ENCODE assay signal across 9 cellular contexts in the genomic region with DNA sequence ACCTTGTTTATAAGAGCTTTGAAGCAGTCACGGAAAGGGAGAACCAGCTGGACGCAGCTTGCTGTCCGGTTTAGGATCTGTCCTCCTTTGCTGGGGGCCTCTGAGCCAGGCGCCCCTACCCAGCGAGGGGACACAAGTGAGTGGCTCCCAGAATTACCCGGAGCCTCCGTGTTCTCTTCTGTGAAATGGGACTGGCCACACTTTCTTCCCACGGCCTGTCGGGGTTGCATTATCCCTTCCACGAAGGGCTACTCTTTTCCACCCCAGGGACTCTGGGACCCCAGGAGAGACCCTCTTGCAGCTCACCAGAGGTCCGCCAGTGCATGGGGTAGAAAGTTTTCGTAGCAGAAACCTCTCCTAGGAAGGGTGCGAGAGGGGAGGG. TPM values are rescaled to one million over a fixed set of nuclear protein-coding genes. Genes with fewer than 3 reads are reported as not detected.
DNase-seq lines count a peak whose midpoint lies in the region; ATAC-seq and TF ChIP-seq lines count a peak whose summit lies in the region.
"Had no signal": no experiment of that assay in that cellular context is flagged by ENCODE, and none has a peak within 500 bp of the region (broad histone marks: within the 10 kb centered on the region; RNA-seq: fewer than 3 reads in every experiment).

No MANE protein-coding gene starts in this region.

- H3K4me3 ChIP-seq in adipocyte (ENCODE audit: low read length) (peak overlapping the region; percentile 77), testis (peak overlapping the region; percentile 65 to 67)

- no peaks in the 10 kb centered on the region for H3K9me3 ChIP-seq in adipocyte (ENCODE audit: control insufficient read depth, low read length)
- H3K9me3 ChIP-seq in testis = no peaks in the 10 kb centered on the region

- H3K4me3 Mint-ChIP-seq in activated CD4-positive, alpha-beta memory T cell treated with anti-CD3 and anti-CD28 coated beads for 36 hours = peak overlapping the region; percentile 68
- no peak overlapping the region for H3K4me3 Mint-ChIP-seq in activated CD4-positive, alpha-beta memory T cell treated with anti-CD3 and anti-CD28 coated beads, Interleukin-2, amount 10 ng/mL, durations not matched to agents 7 days and 5 days

- no peaks in the 10 kb centered on the region for H3K9me3 Mint-ChIP-seq in activated CD4-positive, alpha-beta memory T cell treated with anti-CD3 and anti-CD28 coated beads for 36 hours
- no peaks in the 10 kb centered on the region for H3K9me3 Mint-ChIP-seq in activated CD4-positive, alpha-beta memory T cell treated with anti-CD3 and anti-CD28 coated beads, Interleukin-2, amount 10 ng/mL, durations not matched to agents 7 days and 5 days

- ATAC-seq in HG03571 (IDR thresholded peaks at IDR 0.05; ENCODE audit: unreplicated experiment) = no peak

- TF ChIP-seq POLR2A in testis (IDR thresholded peaks at IDR 0.05) = no peak

- no peak overlapping the region for H3K27ac Mint-ChIP-seq in activated CD4-positive, alpha-beta memory T cell treated with anti-CD3 and anti-CD28 coated beads for 36 hours
- no peak overlapping the region for H3K27ac Mint-ChIP-seq in activated CD4-positive, alpha-beta memory T cell treated with anti-CD3 and anti-CD28 coated beads, Interleukin-2, amount 10 ng/mL, durations not matched to agents 7 days and 5 days

- H3K36me3 ChIP-seq in adipocyte (ENCODE audit: control insufficient read depth, insufficient read depth, low read length, severe bottlenecking) (no peaks in the 10 kb centered on the region), testis (ENCODE audit: low read depth, missing control alignments) (no peaks in the 10 kb centered on the region)

- H3K4me1 ChIP-seq in adipocyte (ENCODE audit: control insufficient read depth, insufficient read depth, low read length) = peaks cover 6% of the 10 kb centered on the region
- H3K4me1 ChIP-seq in testis = no peaks in the 10 kb centered on the region

- no peaks in the 10 kb centered on the region for H3K27me3 Mint-ChIP-seq in activated CD4-positive, alpha-beta memory T cell treated with anti-CD3 and anti-CD28 coated beads for 36 hours
- H3K27me3 Mint-ChIP-seq in activated CD4-positive, alpha-beta memory T cell treated with anti-CD3 and anti-CD28 coated beads, Interleukin-2, amount 10 ng/mL, durations not matched to agents 7 days and 5 days = peaks cover 9% of the 10 kb centered on the region

- TF ChIP-seq CTCF in testis (IDR thresholded peaks at IDR 0.05) = no peak
- TF ChIP-seq CTCF in GM13976 (IDR thresholded peaks at IDR 0.05; ENCODE audit: borderline replicate concordance, control extremely low read depth, extremely low read depth, insufficient read depth, missing control alignments) = no peak

- in situ Hi-C loops in GM13976 (cut with MboI; ENCODE audit: low sequenced_read_pairs, unreplicated experiment) = no loop called here

- CTCF ChIA-PET in activated CD4-positive, alpha-beta memory T cell treated with anti-CD3 and anti-CD28 coated beads for 36 hours (lab: Charles Lee) = interaction anchor here (0.9 to 1.3 kb wide), 2 partner anchors 17 to 124 kb away, joined by 3 to 4 read pairs; no protein-coding TSS in a partner anchor
- CTCF ChIA-PET in activated CD4-positive, alpha-beta memory T cell treated with anti-CD3 and anti-CD28 coated beads, Interleukin-2, amount 10 ng/mL, durations not matched to agents 7 days and 5 days (lab: Charles Lee) = no interaction called here

- peaks cover 11% of the 10 kb centered on the region for H3K27me3 ChIP-seq in adipocyte (replicated peaks; ENCODE audit: control insufficient read depth, insufficient read depth, low read length)
- H3K27me3 ChIP-seq in layer of hippocampus (ENCODE audit: control insufficient read depth, insufficient read depth, low read length) = peaks cover 3% of the 10 kb centered on the region
- H3K27me3 ChIP-seq in testis = no peaks in the 10 kb centered on the region

- no peak for DNase-seq in activated CD4-positive, alpha-beta memory T cell treated with anti-CD3 and anti-CD28 coated beads for 36 hours
- DNase-seq in activated CD4-positive, alpha-beta memory T cell treated with anti-CD3 and anti-CD28 coated beads, Interleukin-2, amount 10 ng/mL, durations not matched to agents 7 days and 5 days = no peak
- DNase-seq in adipocyte (ENCODE audit: low read depth) = no peak
- DNase-seq in testis = no peak
- no peak for DNase-seq in substantia nigra (lab: John Stamatoyannopoulos, UW)
- DNase-seq in GM13976 (ENCODE audit: low spot score) = no peak

- intact Hi-C loops in activated CD4-positive, alpha-beta memory T cell treated with anti-CD3 and anti-CD28 coated beads for 36 hours (cut with micrococcal nuclease) = no loop called here
- intact Hi-C loops in testis (cut with DNase I; ENCODE audit: low total_unique reads) = no loop called here

- H3K4me1 Mint-ChIP-seq in activated CD4-positive, alpha-beta memory T cell treated with anti-CD3 and anti-CD28 coated beads for 36 hours (ENCODE audit: low read depth) = peaks cover 2% of the 10 kb centered on the region
- peaks cover 6% of the 10 kb centered on the region for H3K4me1 Mint-ChIP-seq in activated CD4-positive, alpha-beta memory T cell treated with anti-CD3 and anti-CD28 coated beads, Interleukin-2, amount 10 ng/mL, durations not matched to agents 7 days and 5 days

- no peaks in the 10 kb centered on the region for H3K36me3 Mint-ChIP-seq in activated CD4-positive, alpha-beta memory T cell treated with anti-CD3 and anti-CD28 coated beads for 36 hours
- no peaks in the 10 kb centered on the region for H3K36me3 Mint-ChIP-seq in activated CD4-positive, alpha-beta memory T cell treated with anti-CD3 and anti-CD28 coated beads, Interleukin-2, amount 10 ng/mL, durations not matched to agents 7 days and 5 days (ENCODE audit: low read depth)

- WGBS in testis, 2 donors = 67 to 73% methylated on average over 6 to 13 of the region's 13 CpGs

- POLR2A ChIA-PET in activated CD4-positive, alpha-beta memory T cell treated with anti-CD3 and anti-CD28 coated beads for 36 hours (lab: Charles Lee) = no interaction called here
- POLR2A ChIA-PET in activated CD4-positive, alpha-beta memory T cell treated with anti-CD3 and anti-CD28 coated beads, Interleukin-2, amount 10 ng/mL, durations not matched to agents 7 days and 5 days (lab: Charles Lee) = interaction anchor here (1.4 kb wide), 1 partner anchor 9 kb away, joined by 3 read pairs; no protein-coding TSS in a partner anchor

- peak overlapping the region; percentile 70 for H3K9ac ChIP-seq in adipocyte (ENCODE audit: low read length)

- peak overlapping the region; percentile 52 for H3K27ac ChIP-seq in layer of hippocampus (ENCODE audit: low read depth, low read length)
- H3K27ac ChIP-seq in testis = peak overlapping the region; percentile 22 to 57
- no peak overlapping the region for H3K27ac ChIP-seq in substantia nigra (ENCODE audit: low read depth, low read length, poor library complexity, severe bottlenecking)
- H3K27ac ChIP-seq: C4-2B had no signal

RNA-seq across cellular contexts. Expression of a gene that starts 0.5 kb away (rescaled TPM):
- total RNA-seq in activated CD4-positive, alpha-beta memory T cell treated with anti-CD3 and anti-CD28 coated beads for 36 hours = 1 to 10 TPM; 3.2 to 3.6 TPM
- 1 to 10 TPM; 2.5 to 3.9 TPM for total RNA-seq in activated CD4-positive, alpha-beta memory T cell treated with anti-CD3 and anti-CD28 coated beads, Interleukin-2, amount 10 ng/mL, durations not matched to agents 7 days and 5 days
- 10 to 100 TPM in 1 of 2 donors, 1 to 10 TPM in 1; 5.6 to 11.2 TPM for total RNA-seq in testis
- polyA plus RNA-seq in testis (ENCODE audit: insufficient read depth, low read depth, low replicate concordance) = 4.0 TPM

RNA-seq across cellular contexts. Expression of a gene that starts 43.2 kb away (rescaled TPM):
- 10 to 100 TPM; 65.4 TPM for total RNA-seq in activated CD4-positive, alpha-beta memory T cell treated with anti-CD3 and anti-CD28 coated beads for 36 hours
- total RNA-seq in activated CD4-positive, alpha-beta memory T cell treated with anti-CD3 and anti-CD28 coated beads, Interleukin-2, amount 10 ng/mL, durations not matched to agents 7 days and 5 days = 100 to 1,000 TPM; 113 to 123 TPM
- 10 to 100 TPM; 32.5 to 42.4 TPM for total RNA-seq in testis
- polyA plus RNA-seq in testis (ENCODE audit: insufficient read depth, low read depth, low replicate concordance) = 23.0 TPM

RNA-seq across cellular contexts. Expression of a gene that starts 44.9 kb away (rescaled TPM):
- not detected for total RNA-seq in activated CD4-positive, alpha-beta memory T cell treated with anti-CD3 and anti-CD28 coated beads for 36 hours
- total RNA-seq in activated CD4-positive, alpha-beta memory T cell treated with anti-CD3 and anti-CD28 coated beads, Interleukin-2, amount 10 ng/mL, durations not matched to agents 7 days and 5 days = not detected
- 10 to 100 TPM; 34.0 to 53.0 TPM for total RNA-seq in testis
- polyA plus RNA-seq in testis (ENCODE audit: insufficient read depth, low read depth, low replicate concordance) = 35.1 TPM

Comparison
In these comparisons a context has a peak if more than half of its experiments do, and no peak if none do; other contexts are left out.
1. RNA of a gene that starts 44.9 kb away (total RNA-seq): 34.0 to 53.0 TPM in testis; not detected in activated CD4-positive, alpha-beta memory T cell treated with anti-CD3 and anti-CD28 coated beads for 36 hours and not detected in activated CD4-positive, alpha-beta memory T cell treated with anti-CD3 and anti-CD28 coated beads, Interleukin-2, amount 10 ng/mL, durations not matched to agents 7 days and 5 days; every median in the first group is over 10 times any median in the second.